ENCODE assay signal across 18 cellular contexts in the genomic region with DNA sequence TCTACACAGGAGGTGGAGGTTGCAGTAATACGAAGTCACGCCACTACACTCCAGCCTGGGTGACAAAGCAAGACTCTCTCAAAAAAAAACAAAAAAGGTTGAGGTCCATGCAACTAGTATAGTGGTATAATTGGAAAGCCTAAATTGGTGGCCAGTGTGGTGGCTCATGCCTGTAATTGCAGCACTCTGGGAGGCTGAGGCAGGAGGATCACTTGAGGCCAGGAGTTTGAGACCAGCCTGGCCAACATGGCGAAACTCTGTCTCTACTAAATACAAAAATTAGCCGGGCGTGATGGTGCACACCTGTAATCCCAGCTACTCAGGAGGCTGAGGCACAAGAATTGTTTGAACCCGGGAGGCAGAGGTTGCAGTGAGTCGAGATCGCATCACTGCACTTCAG. TPM values are rescaled to one million over a fixed set of nuclear protein-coding genes. Genes with fewer than 3 reads are reported as not detected.
"Had no signal": no experiment of that assay in that cellular context is flagged by ENCODE, and none has a peak within 500 bp of the region (broad histone marks: within the 10 kb centered on the region; RNA-seq: fewer than 3 reads in every experiment).

No MANE protein-coding gene starts in this region.

RNA-seq across cellular contexts. Expression of a gene that starts 23.2 kb away (rescaled TPM):
- total RNA-seq: naive thymus-derived CD8-positive, alpha-beta T cell; natural killer cell treated with Interleukin-12 subunit alpha and Interleukin-12 subunit beta and Interleukin-15 and Interleukin-18, amount 100 ng/mL, for 72 hours; neural crest cell; omental fat pad; osteocyte; pancreas; posterior vena cava; pulmonary artery endothelial cell; right atrium auricular region; sciatic nerve; smooth muscle cell; spleen; suprapubic skin; transverse colon; upper lobe of right lung; urinary bladder; uterus had no signal
- polyA plus RNA-seq: pancreas, spleen, thymus, urinary bladder had no signal

RNA-seq across cellular contexts. Expression of a gene that starts 54.9 kb away (rescaled TPM):
- total RNA-seq: urinary bladder had no signal
